16 cellular contexts compared by ENCODE assay signal in genomic region chr5:172015346-172015745, GRCh38. TPM values are rescaled to one million over a fixed set of nuclear protein-coding genes. Genes with fewer than 3 reads are reported as not detected.
DNase-seq lines count a peak whose midpoint lies in the region; ATAC-seq and TF ChIP-seq lines count a peak whose summit lies in the region.
"Had no signal": no experiment of that assay in that cellular context is flagged by ENCODE, and none has a peak within 500 bp of the region (broad histone marks: within the 10 kb centered on the region; RNA-seq: fewer than 3 reads in every experiment).

No MANE protein-coding gene starts in this region.

- no peak overlapping the region for H3K4me3 ChIP-seq in gastroesophageal sphincter
- H3K4me3 ChIP-seq: GM23248, HAP-1 had no signal

- H3K9me3 ChIP-seq in gastroesophageal sphincter: no peaks in the 10 kb centered on the region
- H3K9me3 ChIP-seq: HAP-1 had no signal

- H3K27ac ChIP-seq in gastroesophageal sphincter: no peak overlapping the region
- H3K27ac ChIP-seq: GM23248 had no signal

- CTCF ChIA-PET in T-cell (lab: Charles Lee): no interaction called here

- no peak overlapping the region for H3K4me3 Mint-ChIP-seq in activated naive CD8-positive, alpha-beta T cell treated with anti-CD3 and anti-CD28 coated beads, Interleukin-2, amount 50 U/mL, for 24 hours
- H3K4me3 Mint-ChIP-seq in activated naive CD8-positive, alpha-beta T cell treated with anti-CD3 and anti-CD28 coated beads for 36 hours: no peak overlapping the region
- peak overlapping the region; percentile 3 for H3K4me3 Mint-ChIP-seq in activated T-helper 17 cell treated with anti-CD3 and anti-CD28 coated beads, Interleukin-2, amount 50 U/mL, for 72 hours
- no peak overlapping the region for H3K4me3 Mint-ChIP-seq in T-cell
- H3K4me3 Mint-ChIP-seq: B cell; CD4-positive, alpha-beta T cell had no signal

- H3K9me3 Mint-ChIP-seq in activated naive CD8-positive, alpha-beta T cell treated with anti-CD3 and anti-CD28 coated beads, Interleukin-2, amount 50 U/mL, for 24 hours: no peaks in the 10 kb centered on the region
- no peaks in the 10 kb centered on the region for H3K9me3 Mint-ChIP-seq in activated naive CD8-positive, alpha-beta T cell treated with anti-CD3 and anti-CD28 coated beads for 36 hours
- H3K9me3 Mint-ChIP-seq in activated T-helper 17 cell treated with anti-CD3 and anti-CD28 coated beads, Interleukin-2, amount 50 U/mL, for 72 hours: no peaks in the 10 kb centered on the region
- no peaks in the 10 kb centered on the region for H3K9me3 Mint-ChIP-seq in T-cell
- H3K9me3 Mint-ChIP-seq: CD4-positive, alpha-beta T cell had no signal

- H3K36me3 ChIP-seq in gastroesophageal sphincter: no peaks in the 10 kb centered on the region
- H3K36me3 ChIP-seq: HAP-1 had no signal

- 85 to 100% methylated on average over 2 to 4 of the region's 4 CpGs for WGBS in gastroesophageal sphincter (ENCODE audit: low coverage in 1 of 2), 2 donors

- peak; percentile 73 for ATAC-seq in activated naive CD8-positive, alpha-beta T cell treated with anti-CD3 and anti-CD28 coated beads, Interleukin-2, amount 50 U/mL, for 24 hours
- peak; percentile 98 for ATAC-seq in activated T-helper 17 cell treated with anti-CD3 and anti-CD28 coated beads, Interleukin-2, amount 50 U/mL, for 72 hours (replicated peaks)
- no peak for ATAC-seq in left lobe of liver
- ATAC-seq in T-cell (replicated peaks in 1 of 4): no peak
- no peak for ATAC-seq in gastroesophageal sphincter

- TF ChIP-seq CTCF in gastroesophageal sphincter (IDR thresholded peaks at IDR 0.05): no peak

- H3K4me1 ChIP-seq in gastroesophageal sphincter: no peaks in the 10 kb centered on the region
- H3K4me1 ChIP-seq: HAP-1 had no signal

- no peak for DNase-seq in activated naive CD8-positive, alpha-beta T cell treated with anti-CD3 and anti-CD28 coated beads, Interleukin-2, amount 50 U/mL, for 24 hours
- DNase-seq in activated naive CD8-positive, alpha-beta T cell treated with anti-CD3 and anti-CD28 coated beads for 36 hours: no peak
- DNase-seq in MV-4-11 (lab: John Stamatoyannopoulos, UW): peak; percentile 32
- peak; percentile 6 for DNase-seq in left lobe of liver (ENCODE audit: low spot score)
- no peak for DNase-seq in T-cell
- DNase-seq in AML-193 (lab: John Stamatoyannopoulos, UW): no peak
- DNase-seq: ACHN; C1 segment of cervical spinal cord; Calu3; CD4-positive, alpha-beta T cell; DMS 273 treated with DMSO at 0.1 percent for 48 hours; GM23248 had no signal

- no peaks in the 10 kb centered on the region for H3K36me3 Mint-ChIP-seq in activated naive CD8-positive, alpha-beta T cell treated with anti-CD3 and anti-CD28 coated beads, Interleukin-2, amount 50 U/mL, for 24 hours (ENCODE audit: low read depth)
- H3K36me3 Mint-ChIP-seq in activated naive CD8-positive, alpha-beta T cell treated with anti-CD3 and anti-CD28 coated beads for 36 hours: no peaks in the 10 kb centered on the region
- H3K36me3 Mint-ChIP-seq in activated T-helper 17 cell treated with anti-CD3 and anti-CD28 coated beads, Interleukin-2, amount 50 U/mL, for 72 hours (ENCODE audit: low read depth): no peaks in the 10 kb centered on the region
- H3K36me3 Mint-ChIP-seq in T-cell: no peaks in the 10 kb centered on the region

- H3K27ac Mint-ChIP-seq in activated naive CD8-positive, alpha-beta T cell treated with anti-CD3 and anti-CD28 coated beads, Interleukin-2, amount 50 U/mL, for 24 hours: no peak overlapping the region
- H3K27ac Mint-ChIP-seq in activated naive CD8-positive, alpha-beta T cell treated with anti-CD3 and anti-CD28 coated beads for 36 hours: no peak overlapping the region
- H3K27ac Mint-ChIP-seq in activated T-helper 17 cell treated with anti-CD3 and anti-CD28 coated beads, Interleukin-2, amount 50 U/mL, for 72 hours: no peak overlapping the region
- H3K27ac Mint-ChIP-seq in T-cell: no peak overlapping the region
- H3K27ac Mint-ChIP-seq: B cell; CD4-positive, alpha-beta T cell had no signal

- POLR2A ChIA-PET in T-cell (lab: Charles Lee): no interaction called here

- no peaks in the 10 kb centered on the region for H3K27me3 Mint-ChIP-seq in activated naive CD8-positive, alpha-beta T cell treated with anti-CD3 and anti-CD28 coated beads, Interleukin-2, amount 50 U/mL, for 24 hours
- no peaks in the 10 kb centered on the region for H3K27me3 Mint-ChIP-seq in activated naive CD8-positive, alpha-beta T cell treated with anti-CD3 and anti-CD28 coated beads for 36 hours
- no peaks in the 10 kb centered on the region for H3K27me3 Mint-ChIP-seq in activated T-helper 17 cell treated with anti-CD3 and anti-CD28 coated beads, Interleukin-2, amount 50 U/mL, for 72 hours
- H3K27me3 Mint-ChIP-seq in T-cell: no peaks in the 10 kb centered on the region
- H3K27me3 Mint-ChIP-seq: B cell; CD4-positive, alpha-beta T cell had no signal

- TF ChIP-seq EP300 in gastroesophageal sphincter (IDR thresholded peaks at IDR 0.05): no peak

- no peaks in the 10 kb centered on the region for H3K27me3 ChIP-seq in gastroesophageal sphincter

- H3K4me1 Mint-ChIP-seq in activated naive CD8-positive, alpha-beta T cell treated with anti-CD3 and anti-CD28 coated beads, Interleukin-2, amount 50 U/mL, for 24 hours: peaks cover 3% of the 10 kb centered on the region
- peaks cover 3% of the 10 kb centered on the region for H3K4me1 Mint-ChIP-seq in activated naive CD8-positive, alpha-beta T cell treated with anti-CD3 and anti-CD28 coated beads for 36 hours
- peaks cover 6% of the 10 kb centered on the region for H3K4me1 Mint-ChIP-seq in activated T-helper 17 cell treated with anti-CD3 and anti-CD28 coated beads, Interleukin-2, amount 50 U/mL, for 72 hours
- H3K4me1 Mint-ChIP-seq in T-cell: no peaks in the 10 kb centered on the region
- H3K4me1 Mint-ChIP-seq: B cell had no signal

- TF ChIP-seq POLR2A in gastroesophageal sphincter (IDR thresholded peaks at IDR 0.05): no peak

RNA-seq across cellular contexts. Expression of gene FBXW11, which starts 8.9 kb away (rescaled TPM):
- 10 to 100 TPM; 55.1 to 60.8 TPM for total RNA-seq in activated naive CD8-positive, alpha-beta T cell treated with anti-CD3 and anti-CD28 coated beads for 36 hours
- total RNA-seq in activated T-helper 17 cell treated with anti-CD3 and anti-CD28 coated beads, Interleukin-2, amount 50 U/mL, for 72 hours: 10 to 100 TPM; 48.1 to 51.4 TPM
- total RNA-seq in left lobe of liver: 21.9 TPM
- 10 to 100 TPM; 33.4 to 36.6 (median 34.2) TPM for total RNA-seq in T-cell
- 10 to 100 TPM; 64.3 to 88.3 (median 76.3) TPM for total RNA-seq in gastroesophageal sphincter

Comparison
In these comparisons a context has a peak if more than half of its experiments do, and no peak if none do; other contexts are left out.
1. ATAC-seq: peak in activated naive CD8-positive, alpha-beta T cell treated with anti-CD3 and anti-CD28 coated beads, Interleukin-2, amount 50 U/mL, for 24 hours (single experiment) and activated T-helper 17 cell treated with anti-CD3 and anti-CD28 coated beads, Interleukin-2, amount 50 U/mL, for 72 hours (single experiment); none in left lobe of liver (single experiment), T-cell (0 of 4) and gastroesophageal sphincter (single experiment).
2. DNase-seq: peak in MV-4-11 (single experiment) and left lobe of liver (single experiment); none in activated naive CD8-positive, alpha-beta T cell treated with anti-CD3 and anti-CD28 coated beads, Interleukin-2, amount 50 U/mL, for 24 hours (single experiment), activated naive CD8-positive, alpha-beta T cell treated with anti-CD3 and anti-CD28 coated beads for 36 hours (single experiment), T-cell (0 of 34) and AML-193 (0 of 2).